ENCODE assay signal across 8 cellular contexts in the genomic region with DNA sequence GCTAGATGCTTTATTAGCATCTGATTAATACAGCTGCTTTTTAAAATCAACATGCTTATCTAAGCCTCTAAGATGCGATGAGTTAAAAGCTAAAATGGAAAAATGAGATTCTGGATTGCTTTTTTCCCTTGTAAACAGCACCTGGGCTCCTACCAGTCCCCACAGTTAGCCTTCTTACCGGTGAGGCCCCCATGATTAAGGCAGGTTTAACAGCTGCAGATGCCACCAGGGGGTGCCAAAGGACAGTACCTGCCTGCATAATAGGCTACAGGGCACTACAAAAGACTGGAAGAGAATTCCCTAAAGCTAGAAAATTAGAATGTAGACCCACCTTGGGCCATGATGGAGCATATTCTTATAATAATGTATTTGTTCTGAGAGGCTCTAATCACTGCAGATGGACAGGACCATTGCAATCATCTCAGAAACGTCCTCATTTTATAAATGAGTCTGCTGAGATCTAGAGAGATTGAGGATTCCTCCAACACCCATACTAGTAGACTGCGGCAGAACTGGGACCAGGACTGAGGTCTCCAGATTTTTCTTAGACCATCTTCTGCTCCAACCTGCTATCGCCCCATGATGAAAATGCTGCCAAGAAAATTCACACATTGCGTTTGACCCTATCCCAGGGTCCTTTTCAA.
DNase-seq lines count a peak whose midpoint lies in the region; ATAC-seq and TF ChIP-seq lines count a peak whose summit lies in the region.

No MANE protein-coding gene starts in this region.

- no peaks in the 10 kb centered on the region for H3K79me2 ChIP-seq in Karpas-422 (ENCODE audit: low read length)

- no peaks in the 10 kb centered on the region for H3K9me3 ChIP-seq in Karpas-422 (ENCODE audit: low read length)
- no peaks in the 10 kb centered on the region for H3K9me3 ChIP-seq in heart left ventricle

- H2AFZ ChIP-seq in Karpas-422 (ENCODE audit: low read length): no peak overlapping the region

- no peaks in the 10 kb centered on the region for H3K4me1 Mint-ChIP-seq in activated naive CD4-positive, alpha-beta T cell treated with anti-CD3 and anti-CD28 coated beads for 36 hours (ENCODE audit: low read depth)

- 68 to 74% (median 70%) methylated on average over 6 of the region's 6 CpGs for WGBS in heart left ventricle, 4 donors

- H3K27me3 Mint-ChIP-seq in activated naive CD4-positive, alpha-beta T cell treated with anti-CD3 and anti-CD28 coated beads for 36 hours (ENCODE audit: low read depth): peaks cover 29% of the 10 kb centered on the region

- H3K27ac ChIP-seq in Karpas-422 (ENCODE audit: low read length) (no peak overlapping the region), heart left ventricle (no peak overlapping the region)

- CTCF ChIA-PET in activated naive CD4-positive, alpha-beta T cell treated with anti-CD3 and anti-CD28 coated beads for 36 hours (lab: Charles Lee): interaction anchor here (1.0 to 2.7 kb wide), 7 partner anchors 13 to 961 kb away, joined by 3 to 22 read pairs (median 3); no protein-coding TSS in a partner anchor

- TF ChIP-seq POLR2A in heart left ventricle (IDR thresholded peaks at IDR 0.05): no peak

- DNase-seq in GM04504 (ENCODE audit: low read depth) (peak; percentile 2), Karpas-422 (peak; percentile 81), SK-MEL-5 (ENCODE audit: low read depth, low spot score) (peak; percentile 80), heart left ventricle (peak; percentile 44 to 76 (median 71)), retina (peak; percentile 46), GOT3 (lab: John Stamatoyannopoulos, UW) (no peak)
- peak; percentile 77 for DNase-seq in activated naive CD4-positive, alpha-beta T cell treated with anti-CD3 and anti-CD28 coated beads for 36 hours

- no peaks in the 10 kb centered on the region for H3K36me3 Mint-ChIP-seq in activated naive CD4-positive, alpha-beta T cell treated with anti-CD3 and anti-CD28 coated beads for 36 hours (ENCODE audit: low read depth)

- H3K27me3 ChIP-seq in Karpas-422 (ENCODE audit: low read length) (no peaks in the 10 kb centered on the region), heart left ventricle (no peaks in the 10 kb centered on the region)

- no peak overlapping the region for H3K4me2 ChIP-seq in Karpas-422 (ENCODE audit: low read depth, low read length, poor library complexity, severe bottlenecking)

- H3K36me3 ChIP-seq in Karpas-422 (ENCODE audit: insufficient read depth, low read length): no peaks in the 10 kb centered on the region
- no peaks in the 10 kb centered on the region for H3K36me3 ChIP-seq in heart left ventricle

- H3K27ac Mint-ChIP-seq in activated naive CD4-positive, alpha-beta T cell treated with anti-CD3 and anti-CD28 coated beads for 36 hours: no peak overlapping the region

- intact Hi-C loops in activated naive CD4-positive, alpha-beta T cell treated with anti-CD3 and anti-CD28 coated beads for 36 hours (cut with micrococcal nuclease): loop anchor here (1.0 to 5.0 kb wide), 6 partner anchors 69 to 1134 kb away; no protein-coding TSS in a partner anchor
- intact Hi-C loops in heart left ventricle (cut with DNase I): loop anchor here (2.0 to 10.0 kb wide), 14 partner anchors 94 to 592 kb away; partner anchors contain the start of gene EYA4 (in 4 of the 10)

- no peaks in the 10 kb centered on the region for H4K20me1 ChIP-seq in Karpas-422 (ENCODE audit: insufficient read depth, low read depth, low read length)

- H3K4me1 ChIP-seq in Karpas-422 (ENCODE audit: low read length) (no peaks in the 10 kb centered on the region), heart left ventricle (peaks cover 0 to 22% (median 7%) of the 10 kb centered on the region in 12 donors)

- peak; percentile 53 to 70 (median 60) for TF ChIP-seq CTCF in heart left ventricle (IDR thresholded peaks at IDR 0.05)

- no peak overlapping the region for H3K9ac ChIP-seq in Karpas-422 (ENCODE audit: low read length)

- no peaks in the 10 kb centered on the region for H3K9me3 Mint-ChIP-seq in activated naive CD4-positive, alpha-beta T cell treated with anti-CD3 and anti-CD28 coated beads for 36 hours

- in situ Hi-C loops in SK-MEL-5 (cut with HindIII; ENCODE audit: low pct_unique_long_range_greater_than_20kb, low sequenced_read_pairs): no loop called here

- ATAC-seq in GM21825 (IDR thresholded peaks at IDR 0.05; ENCODE audit: unreplicated experiment): peak; percentile 85
- peak; percentile 74 to 87 (median 78) for ATAC-seq in heart left ventricle

- H3K4me3 Mint-ChIP-seq in activated naive CD4-positive, alpha-beta T cell treated with anti-CD3 and anti-CD28 coated beads for 36 hours: no peak overlapping the region

- H3K4me3 ChIP-seq in Karpas-422 (ENCODE audit: low read length): no peak overlapping the region
- no peak overlapping the region for H3K4me3 ChIP-seq in heart left ventricle

- H3K9me2 ChIP-seq in Karpas-422 (replicated peaks; ENCODE audit: insufficient read depth, low read length): no peaks in the 10 kb centered on the region
